ENCODE assay signal across 9 cellular contexts in genomic region chr14:103104654-103105511, GRCh38. TPM values are rescaled to one million over a fixed set of nuclear protein-coding genes. Genes with fewer than 3 reads are reported as not detected.
DNase-seq lines count a peak whose midpoint lies in the region; ATAC-seq and TF ChIP-seq lines count a peak whose summit lies in the region.
"Had no signal": no experiment of that assay in that cellular context is flagged by ENCODE, and none has a peak within 500 bp of the region (broad histone marks: within the 10 kb centered on the region; RNA-seq: fewer than 3 reads in every experiment).

No MANE protein-coding gene starts in this region.

- H3K9me3 Mint-ChIP-seq in activated B cell treated with CpG ODN at 0.5 μM for 24 hours = no peaks in the 10 kb centered on the region

- no peaks in the 10 kb centered on the region for H3K9me3 ChIP-seq in breast epithelium

- CTCF ChIA-PET in activated B cell treated with CpG ODN at 0.5 μM for 24 hours (lab: Charles Lee) = interaction anchor here (0.6 to 3.7 kb wide), 33 partner anchors 9 to 968 kb away, joined by 3 to 58 read pairs (median 5); partner anchors contain the start of genes EIF5 and EXOC3L4

- H3K4me3 Mint-ChIP-seq in activated B cell treated with CpG ODN at 0.5 μM for 24 hours = peak overlapping the region; percentile 11

- peaks cover 4 to 6% of the 10 kb centered on the region in 2 donors for H3K4me1 ChIP-seq in breast epithelium

- no peak for TF ChIP-seq POLR2A in breast epithelium (IDR thresholded peaks at IDR 0.05)

- peak overlapping the region; percentile 18 for H3K27ac Mint-ChIP-seq in activated B cell treated with CpG ODN at 0.5 μM for 24 hours

- H3K4me1 Mint-ChIP-seq in activated B cell treated with CpG ODN at 0.5 μM for 24 hours = peaks cover 40% of the 10 kb centered on the region

- in situ Hi-C loops in ACHN (cut with HindIII; ENCODE audit: low pct_ligation_motif_present, low pct_unique_long_range_greater_than_20kb, low sequenced_read_pairs) = no loop called here

- peak; percentile 50 for TF ChIP-seq CTCF in activated B cell treated with CpG ODN at 0.5 μM for 24 hours (IDR thresholded peaks at IDR 0.05)
- peak; percentile 94 to 99 (median 98) for TF ChIP-seq CTCF in breast epithelium (IDR thresholded peaks at IDR 0.05)
- TF ChIP-seq CTCF in kidney epithelial cell (IDR thresholded peaks at IDR 0.05; ENCODE audit: insufficient read depth, low read length, poor library complexity, severe bottlenecking) = peak; percentile 94

- intact Hi-C loops in activated B cell treated with CpG ODN at 0.5 μM for 24 hours (cut with micrococcal nuclease) = loop anchor here (1.0 to 5.0 kb wide), 7 partner anchors 18 to 282 kb away; partner anchors contain the start of genes EIF5, MARK3 and TNFAIP2
- intact Hi-C loops in breast epithelium (cut with DNase I; ENCODE audit: low total_unique reads) = loop anchor here (10.0 kb wide), 1 partner anchor 190 kb away; no protein-coding TSS in a partner anchor

- peak; percentile 52 for DNase-seq in ACHN
- DNase-seq in NAMALWA (ENCODE audit: low spot score) = peak; percentile 61
- peak; percentile 75 for DNase-seq in activated B cell treated with CpG ODN at 0.5 μM for 24 hours
- DNase-seq in breast epithelium (ENCODE audit: low spot score in 2 of 2) = peak in 1 of 2 donors; percentile 71
- no peak for DNase-seq in kidney epithelial cell (ENCODE audit: low read depth)
- peak; percentile 60 to 77 for DNase-seq in stimulated activated CD4-positive, alpha-beta T cell treated with anti-CD3 and anti-CD28 coated beads, Interleukin-4, amount 100 ng/mL, for 4 hours

- ATAC-seq in GM18867 (IDR thresholded peaks at IDR 0.05; ENCODE audit: unreplicated experiment) (peak; percentile 46), activated B cell treated with CpG ODN at 0.5 μM for 24 hours (ENCODE audit: low read depth) (peak; percentile 72), GM21447 (IDR thresholded peaks at IDR 0.05; ENCODE audit: unreplicated experiment) (no peak)

- H3K4me3 ChIP-seq in breast epithelium (peak overlapping the region in 2 of 3 donors; percentile 19 to 55), kidney epithelial cell (ENCODE audit: low read depth, low read length) (no peak overlapping the region)

- H3K27me3 ChIP-seq in breast epithelium (peaks cover 15 to 33% of the 10 kb centered on the region in 2 donors), kidney epithelial cell (ENCODE audit: control insufficient read depth, insufficient read depth, low read length) (peaks cover 36% of the 10 kb centered on the region)

- no peaks in the 10 kb centered on the region for H3K36me3 Mint-ChIP-seq in activated B cell treated with CpG ODN at 0.5 μM for 24 hours (ENCODE audit: low read depth)

- H3K27ac ChIP-seq in breast epithelium = no peak overlapping the region

- peaks cover 17% of the 10 kb centered on the region for H3K27me3 Mint-ChIP-seq in activated B cell treated with CpG ODN at 0.5 μM for 24 hours

- POLR2A ChIA-PET in activated B cell treated with CpG ODN at 0.5 μM for 24 hours (lab: Charles Lee) = interaction anchor here (0.6 to 1.3 kb wide), 3 partner anchors 30 to 229 kb away, joined by 3 to 13 read pairs (median 3); partner anchors contain the start of gene EIF5

- no peaks in the 10 kb centered on the region for H3K36me3 ChIP-seq in breast epithelium
- H3K36me3 ChIP-seq in kidney epithelial cell (ENCODE audit: control insufficient read depth, insufficient read depth, low read length) = no peaks in the 10 kb centered on the region

RNA-seq across cellular contexts. Expression of gene EXOC3L4, which starts 10.4 kb away (rescaled TPM):
- not detected in 2 replicates for total RNA-seq in activated B cell treated with CpG ODN at 0.5 μM for 24 hours
- total RNA-seq in breast epithelium = 1 to 10 TPM in 1 of 3 donors, under 1 TPM in 1, not detected in 1; 0.66 to 1.0 TPM
- total RNA-seq in kidney epithelial cell = 0.34 and 0.46 TPM in 2 replicates

RNA-seq across cellular contexts. Expression of gene TNFAIP2, which starts 18.4 kb away (rescaled TPM):
- 4.1 and 5.2 TPM in 2 replicates for total RNA-seq in activated B cell treated with CpG ODN at 0.5 μM for 24 hours
- 10 to 100 TPM; 43.6 to 76.5 (median 60.0) TPM for total RNA-seq in breast epithelium
- 152 and 154 TPM in 2 replicates for total RNA-seq in kidney epithelial cell

RNA-seq across cellular contexts. Expression of gene LBHD2, which starts 20.9 kb away (rescaled TPM):
- not detected in 2 replicates for total RNA-seq in activated B cell treated with CpG ODN at 0.5 μM for 24 hours
- not detected for total RNA-seq in breast epithelium
- total RNA-seq in kidney epithelial cell = not detected in 2 replicates
- total RNA-seq: renal cortical epithelial cell had no signal

RNA-seq across cellular contexts. Expression of gene CDC42BPB, which starts 47.5 kb away (rescaled TPM):
- total RNA-seq in activated B cell treated with CpG ODN at 0.5 μM for 24 hours (34.2 and 38.5 TPM in 2 replicates), breast epithelium (100 to 1,000 TPM in 1 of 3 donors, 10 to 100 TPM in 2; 64.0 to 110 (median 98.0) TPM), kidney epithelial cell (147 and 167 TPM in 2 replicates)
